Comparison of ENCODE assay signal across 9 cellular contexts in genomic region chr9:16867571-16868311, GRCh38. TPM values are rescaled to one million over a fixed set of nuclear protein-coding genes. Genes with fewer than 3 reads are reported as not detected.
DNase-seq lines count a peak whose midpoint lies in the region; ATAC-seq and TF ChIP-seq lines count a peak whose summit lies in the region.
"Had no signal": no experiment of that assay in that cellular context is flagged by ENCODE, and none has a peak within 500 bp of the region (broad histone marks: within the 10 kb centered on the region; RNA-seq: fewer than 3 reads in every experiment).

No MANE protein-coding gene starts in this region.

- peak overlapping the region in 13 of 21 experiments; percentile 1 to 95 (median 34) for H3K27ac ChIP-seq in skin epidermis
- H3K27ac ChIP-seq in Karpas-422 (ENCODE audit: low read length) = no peak overlapping the region

- no peaks in the 10 kb centered on the region for H3K36me3 Mint-ChIP-seq in immature natural killer cell

- DNase-seq in HFF-Myc (ENCODE audit: extremely low read depth, low read depth) (no peak), astrocyte of the spinal cord (ENCODE audit: low read depth, low spot score) (peak; percentile 76), immature natural killer cell (peak; percentile 23 to 51 (median 37)), Karpas-422 (no peak)
- DNase-seq in stimulated activated naive CD4-positive, alpha-beta T cell (lab: John Stamatoyannopoulos, UW) = no peak
- DNase-seq: activated CD8-positive, alpha-beta memory T cell treated with anti-CD3 and anti-CD28 coated beads, Interleukin-2, amount 50 U/mL, for 48 hours had no signal

- H3K4me1 ChIP-seq in Karpas-422 (ENCODE audit: low read length) = no peaks in the 10 kb centered on the region

- TF ChIP-seq CTCF in HFF-Myc (IDR thresholded peaks at IDR 0.05; ENCODE audit: low read depth, low read length, missing control alignments) (no peak), astrocyte of the spinal cord (IDR thresholded peaks at IDR 0.05; ENCODE audit: low read depth, low read length) (no peak)

- H3K9me2 ChIP-seq in Karpas-422 (replicated peaks; ENCODE audit: insufficient read depth, low read length) = no peaks in the 10 kb centered on the region

- no peaks in the 10 kb centered on the region for H3K36me3 ChIP-seq in Karpas-422 (ENCODE audit: insufficient read depth, low read length)

- no peaks in the 10 kb centered on the region for H3K9me3 ChIP-seq in Karpas-422 (ENCODE audit: low read length)

- H3K27me3 ChIP-seq in Karpas-422 (ENCODE audit: low read length) = no peaks in the 10 kb centered on the region

- peaks cover 9 to 12% (median 12%) of the 10 kb centered on the region in 3 donors for H3K27me3 Mint-ChIP-seq in immature natural killer cell (ENCODE audit: low read depth in 3 of 3)

- peak overlapping the region; percentile 49 to 82 (median 70) for H3K27ac Mint-ChIP-seq in immature natural killer cell

- no peak overlapping the region for H3K9ac ChIP-seq in Karpas-422 (ENCODE audit: low read length)

- ATAC-seq in HG02623 (IDR thresholded peaks at IDR 0.05; ENCODE audit: unreplicated experiment) (no peak), HG02852 (IDR thresholded peaks at IDR 0.05; ENCODE audit: unreplicated experiment) (no peak)

- H3K4me3 ChIP-seq in HFF-Myc (replicated peaks; ENCODE audit: low read depth, low read length) (peak overlapping the region; percentile 77), astrocyte of the spinal cord (ENCODE audit: low read depth, low read length) (peak overlapping the region; percentile 54), skin epidermis (peak overlapping the region in 2 of 7 experiments; percentile 6 to 52), Karpas-422 (ENCODE audit: low read length) (no peak overlapping the region)

- peaks cover 45 to 48% of the 10 kb centered on the region in 2 donors for H3K4me1 Mint-ChIP-seq in immature natural killer cell

- H2AFZ ChIP-seq in Karpas-422 (ENCODE audit: low read length) = no peak overlapping the region

- in situ Hi-C loops in astrocyte of the spinal cord (cut with HindIII; ENCODE audit: low sequenced_read_pairs) = no loop called here

- H3K4me2 ChIP-seq in Karpas-422 (ENCODE audit: low read depth, low read length, poor library complexity, severe bottlenecking) = no peak overlapping the region

- no peaks in the 10 kb centered on the region for H3K79me2 ChIP-seq in Karpas-422 (ENCODE audit: low read length)

- no peaks in the 10 kb centered on the region for H3K9me3 Mint-ChIP-seq in immature natural killer cell

- H3K4me3 Mint-ChIP-seq in immature natural killer cell = peak overlapping the region; percentile 38 to 99 (median 67)

- H4K20me1 ChIP-seq in Karpas-422 (ENCODE audit: insufficient read depth, low read depth, low read length) = no peaks in the 10 kb centered on the region

RNA-seq across cellular contexts. Expression of gene BNC2, which starts 2.7 kb away (rescaled TPM):
- 10 to 100 TPM in 1 of 3 donors, 1 to 10 TPM in 2; 6.5 to 11.0 (median 7.7) TPM for polyA plus RNA-seq in immature natural killer cell
- not detected in 2 replicates for total RNA-seq in Karpas-422 (2014; rRNA removed; shearing (Covaris generic); ENCODE audit: low replicate concordance)

Comparison
In these comparisons a context has a peak if more than half of its experiments do, and no peak if none do; other contexts are left out.
1. DNase-seq: peak in astrocyte of the spinal cord (single experiment) and immature natural killer cell (3 of 3); none in HFF-Myc (single experiment), stimulated activated naive CD4-positive, alpha-beta T cell (0 of 6) and Karpas-422 (single experiment).